In genomic region chrX:71128915-71129765, GRCh38 we compare ENCODE assay signal across 8 cellular contexts. TPM values are rescaled to one million over a fixed set of nuclear protein-coding genes. Genes with fewer than 3 reads are reported as not detected.
DNase-seq lines count a peak whose midpoint lies in the region; ATAC-seq and TF ChIP-seq lines count a peak whose summit lies in the region.

No MANE protein-coding gene starts in this region.

- no peaks in the 10 kb centered on the region for H3K4me1 ChIP-seq in OCI-LY1 (ENCODE audit: insufficient read depth, low read length, severe bottlenecking)

- no peaks in the 10 kb centered on the region for H3K9me2 ChIP-seq in OCI-LY1 (ENCODE audit: low read depth, low read length)

- H4K20me1 ChIP-seq in OCI-LY1 (ENCODE audit: insufficient read depth, low read length) = no peaks in the 10 kb centered on the region

- DNase-seq in GM03348 (ENCODE audit: low spot score) = peak; percentile 57
- peak; percentile 84 for DNase-seq in activated T-cell treated with anti-CD3 and anti-CD28 coated beads, Interleukin-2, amount 50 U/mL, for 1 hour
- peak; percentile 60 to 65 for DNase-seq in stimulated activated naive CD8-positive, alpha-beta T cell treated with anti-CD3 and anti-CD28 coated beads, Interleukin-15, amount 100 ng/mL, for 72 hours

- H3K4me2 ChIP-seq in OCI-LY1 (ENCODE audit: low read length) = no peak overlapping the region

- no peak overlapping the region for H3K9ac ChIP-seq in OCI-LY1 (ENCODE audit: low read length)

- no peaks in the 10 kb centered on the region for H3F3A ChIP-seq in OCI-LY1 (ENCODE audit: insufficient read depth, low read length)

- H2AFZ ChIP-seq in OCI-LY1 (ENCODE audit: low read length) = no peak overlapping the region

- peaks cover 67% of the 10 kb centered on the region for H3K36me3 ChIP-seq in OCI-LY1 (ENCODE audit: insufficient read depth, low read length)

- no peaks in the 10 kb centered on the region for H3K27me3 Mint-ChIP-seq in nephron (ENCODE audit: low read depth)
- no peaks in the 10 kb centered on the region for H3K27me3 Mint-ChIP-seq in stimulated activated naive CD8-positive, alpha-beta T cell treated with anti-CD3 and anti-CD28 coated beads, Interleukin-15, amount 100 ng/mL, for 72 hours

- peak; percentile 71 for TF ChIP-seq CTCF in OCI-LY1 (IDR thresholded peaks at IDR 0.05; ENCODE audit: low read length)
- peak; percentile 47 to 59 (median 57) for TF ChIP-seq CTCF in nephron (IDR thresholded peaks at IDR 0.05; ENCODE audit: unreplicated experiment in 3 of 3)

- H3K36me3 Mint-ChIP-seq in nephron (ENCODE audit: low read depth) = peaks cover 67% of the 10 kb centered on the region

- H3K27me3 ChIP-seq in OCI-LY1 (ENCODE audit: insufficient read depth, low read length) = no peaks in the 10 kb centered on the region

- peak overlapping the region; percentile 23 to 62 (median 46) for H3K27ac Mint-ChIP-seq in nephron
- H3K27ac Mint-ChIP-seq in stimulated activated naive CD8-positive, alpha-beta T cell treated with anti-CD3 and anti-CD28 coated beads, Interleukin-15, amount 100 ng/mL, for 72 hours = peak overlapping the region; percentile 62 to 84

- no peak overlapping the region for H3K4me3 ChIP-seq in OCI-LY1 (ENCODE audit: low read depth, low read length, poor library complexity, severe bottlenecking)

- peaks cover 4% of the 10 kb centered on the region for H3K9me3 Mint-ChIP-seq in nephron
- H3K9me3 Mint-ChIP-seq in stimulated activated naive CD8-positive, alpha-beta T cell treated with anti-CD3 and anti-CD28 coated beads, Interleukin-15, amount 100 ng/mL, for 72 hours = no peaks in the 10 kb centered on the region

- H3K4me1 Mint-ChIP-seq in nephron = peaks cover 4% of the 10 kb centered on the region
- H3K4me1 Mint-ChIP-seq in stimulated activated naive CD8-positive, alpha-beta T cell treated with anti-CD3 and anti-CD28 coated beads, Interleukin-15, amount 100 ng/mL, for 72 hours = peaks cover 21% of the 10 kb centered on the region

- H3K4me3 Mint-ChIP-seq in nephron = no peak overlapping the region
- H3K4me3 Mint-ChIP-seq in stimulated activated naive CD8-positive, alpha-beta T cell treated with anti-CD3 and anti-CD28 coated beads, Interleukin-15, amount 100 ng/mL, for 72 hours = peak overlapping the region; percentile 28 to 67

- no peaks in the 10 kb centered on the region for H3K9me3 ChIP-seq in OCI-LY1 (ENCODE audit: low read length)

- H3K79me2 ChIP-seq in OCI-LY1 (ENCODE audit: insufficient read depth, low read length) = no peaks in the 10 kb centered on the region

- H3K27ac ChIP-seq in OCI-LY1 (ENCODE audit: low read depth, low read length, poor library complexity, severe bottlenecking) = no peak overlapping the region

- ATAC-seq in HG02623 (IDR thresholded peaks at IDR 0.05; ENCODE audit: unreplicated experiment) (peak; percentile 72), esophagus mucosa (peak; percentile 69), GM18519 (IDR thresholded peaks at IDR 0.05; ENCODE audit: low FRiP score, unreplicated experiment) (no peak)
- ATAC-seq in stimulated activated naive CD8-positive, alpha-beta T cell treated with anti-CD3 and anti-CD28 coated beads, Interleukin-15, amount 100 ng/mL, for 72 hours = peak; percentile 85

RNA-seq across cellular contexts. Expression of gene MED12, which starts 10.7 kb away (rescaled TPM):
- total RNA-seq in esophagus mucosa = 23.3 TPM

RNA-seq across cellular contexts. Expression of gene NLGN3, which starts 15.5 kb away (rescaled TPM):
- 0.08 TPM for total RNA-seq in esophagus mucosa

RNA-seq across cellular contexts. Expression of gene IL2RG, which starts 17.8 kb away (rescaled TPM):
- 1.9 TPM for total RNA-seq in esophagus mucosa

RNA-seq across cellular contexts. Expression of gene CXorf65, which starts 22.6 kb away (rescaled TPM):
- not detected for total RNA-seq in esophagus mucosa

RNA-seq across cellular contexts. Expression of gene FOXO4, which starts 33.5 kb away (rescaled TPM):
- 6.4 TPM for total RNA-seq in esophagus mucosa

Comparison
In these comparisons a context has a peak if more than half of its experiments do, and no peak if none do; other contexts are left out.
1. H3K4me3 Mint-ChIP-seq: peak in stimulated activated naive CD8-positive, alpha-beta T cell treated with anti-CD3 and anti-CD28 coated beads, Interleukin-15, amount 100 ng/mL, for 72 hours (2 of 2); none in nephron (0 of 3).
2. Peak in every context shown above with its lines, with median percentiles within 50 percentile points of each other: DNase-seq.